Comparison of ENCODE assay signal across 9 cellular contexts in the genomic region with DNA sequence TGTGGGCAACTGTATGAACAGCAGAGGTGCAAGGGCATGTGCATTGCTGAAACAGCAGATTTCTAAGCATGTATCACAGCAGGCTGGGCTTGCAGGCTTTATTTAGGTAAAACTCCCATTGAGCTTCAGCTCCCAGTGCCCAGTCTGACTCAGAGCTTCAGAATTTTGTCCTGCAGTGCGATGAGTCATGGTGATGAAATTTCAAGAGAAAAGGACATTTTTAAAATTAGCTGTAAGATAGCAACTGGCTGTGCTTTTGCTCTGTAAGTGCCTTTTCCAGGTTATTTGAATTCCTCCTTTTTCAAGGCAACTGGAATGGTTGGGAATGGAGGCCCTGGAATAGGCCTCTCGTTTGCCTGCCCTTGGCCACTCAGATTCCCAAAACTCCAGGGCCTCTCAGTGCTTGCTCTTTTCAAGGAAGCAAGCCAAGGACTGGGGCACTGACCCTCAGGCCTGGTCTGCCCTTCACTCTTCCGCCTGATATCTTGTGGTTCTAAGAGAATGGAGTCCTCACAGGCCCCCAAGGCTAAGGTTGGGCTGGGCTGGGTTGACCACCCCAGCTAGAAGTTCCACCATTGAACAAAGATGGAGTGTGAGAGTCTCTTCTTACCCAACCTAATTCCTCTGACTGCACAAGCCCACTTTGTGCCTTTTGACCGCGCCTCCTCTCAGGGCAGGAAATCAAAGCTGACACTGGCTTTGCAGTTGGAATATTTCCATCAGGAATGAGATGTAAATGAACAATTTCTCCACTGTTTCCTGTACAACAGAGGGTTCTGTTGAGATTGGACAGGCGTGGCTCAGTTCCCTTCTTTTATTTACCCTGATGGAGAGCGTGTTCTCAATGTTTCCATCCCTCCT. TPM values are rescaled to one million over a fixed set of nuclear protein-coding genes. Genes with fewer than 3 reads are reported as not detected.
DNase-seq lines count a peak whose midpoint lies in the region; ATAC-seq and TF ChIP-seq lines count a peak whose summit lies in the region.
"Had no signal": no experiment of that assay in that cellular context is flagged by ENCODE, and none has a peak within 500 bp of the region (broad histone marks: within the 10 kb centered on the region; RNA-seq: fewer than 3 reads in every experiment).

No MANE protein-coding gene starts in this region.

- no peak overlapping the region for H2AFZ ChIP-seq in PC-9

- CTCF ChIA-PET in PC-9 (lab: Charles Lee): interaction anchor here (0.6 to 0.9 kb wide), 4 partner anchors 45 to 148 kb away, joined by 3 to 5 read pairs (median 3); no protein-coding TSS in a partner anchor

- no peaks in the 10 kb centered on the region for H3K36me3 ChIP-seq in PC-9 (ENCODE audit: low read depth)
- no peaks in the 10 kb centered on the region for H3K36me3 ChIP-seq in urinary bladder (ENCODE audit: insufficient read depth)

- H3K4me1 ChIP-seq in PC-9 (replicated peaks; ENCODE audit: insufficient read depth) (peaks cover 98% of the 10 kb centered on the region), urinary bladder (ENCODE audit: insufficient read depth) (peaks cover 3% of the 10 kb centered on the region)

- intact Hi-C loops in PC-9 (cut with micrococcal nuclease; ENCODE audit: unreplicated experiment): loop anchor here (1.0 to 5.0 kb wide), 4 partner anchors 149 to 379 kb away; no protein-coding TSS in a partner anchor

- H3K27me3 ChIP-seq in PC-9 (ENCODE audit: insufficient read depth, low read depth): no peaks in the 10 kb centered on the region

- no peak for TF ChIP-seq CTCF in PC-9 (conservative IDR thresholded peaks at IDR 0.05)

- H3K9me3 ChIP-seq in PC-9 (ENCODE audit: insufficient read depth, low read depth): no peaks in the 10 kb centered on the region; the same call in 1 of the 2 replicates

- H4K20me1 ChIP-seq in PC-9 (ENCODE audit: insufficient read depth): no peaks in the 10 kb centered on the region

- 57% methylated on average over 7 of the region's 7 CpGs for WGBS in urinary bladder

- H3K4me3 ChIP-seq in PC-9 (peak overlapping the region; percentile 7; the same call in 1 of the 2 replicates), urinary bladder (ENCODE audit: low read depth, low read length) (no peak overlapping the region)

- no peaks in the 10 kb centered on the region for H3K79me2 ChIP-seq in PC-9 (ENCODE audit: low read depth)

- ATAC-seq in GM19351 (IDR thresholded peaks at IDR 0.05; ENCODE audit: unreplicated experiment) (no peak), HG03045 (IDR thresholded peaks at IDR 0.05; ENCODE audit: unreplicated experiment) (no peak)

- H3K27ac ChIP-seq in PC-9 (peak overlapping the region; percentile 97), urinary bladder (ENCODE audit: low read depth) (peak overlapping the region; percentile 69)

- peaks cover 70% of the 10 kb centered on the region for H3F3A ChIP-seq in PC-9 (ENCODE audit: insufficient read depth, low read depth)

- peak; percentile 44 for DNase-seq in DMS153 (lab: John Stamatoyannopoulos, UW)
- no peak for DNase-seq in DMS153 treated with DMSO at 0.1 percent for 48 hours (lab: John Stamatoyannopoulos, UW; ENCODE audit: unreplicated experiment)
- DNase-seq in PC-9: peak; percentile 69 to 96
- DNase-seq in epidermal melanocyte (ENCODE audit: insufficient read length, low spot score): peak; percentile 30
- peak; percentile 76 for DNase-seq in middle frontal gyrus (ENCODE audit: extremely low spot score, low spot score)

- TSS peak; percentile 35 for BruUV-seq in PC-9 (replicated peaks; lab: Mats Ljungman, UMichigan)

- POLR2A ChIA-PET in PC-9 (lab: Charles Lee; ENCODE audit: unreplicated experiment): interaction anchor here (0.6 to 1.1 kb wide), 4 partner anchors 13 to 148 kb away, joined by 3 to 5 read pairs (median 4); a partner anchor contains a TSS

- H3K9me2 ChIP-seq in PC-9 (ENCODE audit: insufficient read depth): no peaks in the 10 kb centered on the region

- peak overlapping the region; percentile 69 for H3K4me2 ChIP-seq in PC-9

RNA-seq across cellular contexts. Expression of a gene that starts 59.5 kb away (rescaled TPM):
- total RNA-seq in PC-9 (2021) (221 and 235 TPM in 2 replicates), urinary bladder (169 TPM)
- polyA plus RNA-seq in urinary bladder: 146 TPM
- total RNA-seq: B cell had no signal
